8 cellular contexts compared by ENCODE assay signal in genomic region chr6:157761331-157761921, GRCh38.
DNase-seq lines count a peak whose midpoint lies in the region; ATAC-seq and TF ChIP-seq lines count a peak whose summit lies in the region.

No MANE protein-coding gene starts in this region.

- H3K27me3 ChIP-seq in IMR-90 (ENCODE audit: control insufficient read depth, insufficient read depth, low read length) (no peaks in the 10 kb centered on the region), neural progenitor cell (no peaks in the 10 kb centered on the region)

- peak overlapping the region; percentile 58; the same call in 1 of the 2 replicates for H3K18ac ChIP-seq in IMR-90 (ENCODE audit: low read depth, low read length)

- H2AFZ ChIP-seq in IMR-90 (replicated peaks; ENCODE audit: low read length, poor library complexity) (no peak overlapping the region), neural progenitor cell (replicated peaks) (no peak overlapping the region)

- H3K36me3 ChIP-seq in IMR-90 (ENCODE audit: control insufficient read depth, insufficient read depth, low read length) (no peaks in the 10 kb centered on the region), neural progenitor cell (no peaks in the 10 kb centered on the region)

- H3K56ac ChIP-seq in IMR-90 (ENCODE audit: extremely low read depth, insufficient read depth, low read length), result no peak overlapping the region

- 91% methylated on average over 7 of the region's 12 CpGs; no CpG with 5 or more reads in 1 of the 2 experiments for WGBS in IMR-90 (ENCODE audit: extremely low coverage in 2 of 2, insufficient read length in 1 of 2), 2 experiments

- H3K23ac ChIP-seq in IMR-90 (ENCODE audit: low read depth, low read length), result no peak overlapping the region

- POLR2A ChIA-PET in IMR-90 (lab: Charles Lee; ENCODE audit: unreplicated experiment), result no interaction called here
- POLR2A ChIA-PET in activated naive CD8-positive, alpha-beta T cell treated with anti-CD3 and anti-CD28 coated beads, Interleukin-2, amount 10 ng/mL, durations not matched to agents 7 days and 5 days (lab: Charles Lee), result interaction anchor here (1.2 kb wide), 1 partner anchor 265 kb away, joined by 3 read pairs; no protein-coding TSS in a partner anchor

- peak overlapping the region; percentile 27; the same call in 1 of the 3 replicates for H2BK15ac ChIP-seq in IMR-90 (ENCODE audit: low read depth, low read length)

- ATAC-seq in GM21515 (IDR thresholded peaks at IDR 0.05; ENCODE audit: unreplicated experiment) (peak; percentile 41), IMR-90 (ENCODE audit: low read depth) (no peak)
- ATAC-seq in activated naive CD8-positive, alpha-beta T cell treated with anti-CD3 and anti-CD28 coated beads, Interleukin-2, amount 10 ng/mL, durations not matched to agents 7 days and 5 days (ENCODE audit: low read depth), result peak; percentile 57

- peak overlapping the region; percentile 40 for H3K27ac Mint-ChIP-seq in activated naive CD8-positive, alpha-beta T cell treated with anti-CD3 and anti-CD28 coated beads, Interleukin-2, amount 10 ng/mL, durations not matched to agents 7 days and 5 days
- peak overlapping the region; percentile 18 for H3K27ac Mint-ChIP-seq in neural progenitor cell

- peak overlapping the region; percentile 65; the same call in 1 of the 2 replicates for H2AK5ac ChIP-seq in IMR-90 (ENCODE audit: low read depth, low read length)

- TF ChIP-seq RAD21 in IMR-90 (IDR thresholded peaks at IDR 0.05; ENCODE audit: low read length), result no peak

- CTCF ChIA-PET in IMR-90 (lab: Yijun Ruan, JAX), result interaction anchor here (0.6 to 2.8 kb wide), 3 partner anchors 10 to 112 kb away, joined by 3 to 13 read pairs (median 3); no protein-coding TSS in a partner anchor

- H3K4me3 ChIP-seq in IMR-90 (ENCODE audit: insufficient read depth, low read depth, low read length) (no peak overlapping the region), neural progenitor cell (no peak overlapping the region)

- intact Hi-C loops in IMR-90 (cut with micrococcal nuclease), result no loop called here

- peak overlapping the region; percentile 22; the same call in 1 of the 2 replicates for H3K4ac ChIP-seq in IMR-90 (ENCODE audit: low read depth, low read length)

- H2BK20ac ChIP-seq in IMR-90 (ENCODE audit: low read depth, low read length), result peak overlapping the region; percentile 55; the same call in 1 of the 2 replicates

- peak overlapping the region; percentile 16; the same call in 1 of the 2 replicates for H4K5ac ChIP-seq in IMR-90 (ENCODE audit: low read depth, low read length)

- BruUV-seq in IMR-90 (replicated peaks; lab: Mats Ljungman, UMichigan), result no TSS peak

- dilution Hi-C loops in IMR-90 (cut with HindIII; ENCODE audit: low sequenced_read_pairs, unreplicated experiment), result no loop called here

- H3F3A ChIP-seq in neural progenitor cell (ENCODE audit: low read depth), result peaks cover under 1% of the 10 kb centered on the region

- peak overlapping the region; percentile 45; the same call in 1 of the 2 replicates for H2BK120ac ChIP-seq in IMR-90 (ENCODE audit: low read depth, low read length)

- H3K14ac ChIP-seq in IMR-90 (replicated peaks; ENCODE audit: low read depth, low read length), result no peak overlapping the region

- H3K27me3 Mint-ChIP-seq in activated naive CD8-positive, alpha-beta T cell treated with anti-CD3 and anti-CD28 coated beads, Interleukin-2, amount 10 ng/mL, durations not matched to agents 7 days and 5 days, result peaks cover 3% of the 10 kb centered on the region
- peaks cover 15% of the 10 kb centered on the region for H3K27me3 Mint-ChIP-seq in neural progenitor cell (ENCODE audit: insufficient read depth, low read depth)

- no peak for TF ChIP-seq POLR2A in IMR-90 (IDR thresholded peaks at IDR 0.05; ENCODE audit: low read depth, low read length)

- H2BK5ac ChIP-seq in IMR-90 (ENCODE audit: low read depth, low read length, poor library complexity, severe bottlenecking), result peak overlapping the region; percentile 77

- peaks cover 3% of the 10 kb centered on the region; the same call in 1 of the 2 replicates for H4K20me1 ChIP-seq in IMR-90 (ENCODE audit: insufficient read depth, low read length)
- no peaks in the 10 kb centered on the region for H4K20me1 ChIP-seq in neural progenitor cell (ENCODE audit: low read depth)

- H3K27ac ChIP-seq in IMR-90 (ENCODE audit: insufficient read depth, low read length), result no peak overlapping the region
- no peak overlapping the region for H3K27ac ChIP-seq in neural progenitor cell

- H3K4me1 Mint-ChIP-seq in activated naive CD8-positive, alpha-beta T cell treated with anti-CD3 and anti-CD28 coated beads, Interleukin-2, amount 10 ng/mL, durations not matched to agents 7 days and 5 days, result peaks cover 56% of the 10 kb centered on the region
- peaks cover 40% of the 10 kb centered on the region for H3K4me1 Mint-ChIP-seq in neural progenitor cell

- H3K4me3 Mint-ChIP-seq in activated naive CD8-positive, alpha-beta T cell treated with anti-CD3 and anti-CD28 coated beads, Interleukin-2, amount 10 ng/mL, durations not matched to agents 7 days and 5 days, result peak overlapping the region; percentile 58
- no peak overlapping the region for H3K4me3 Mint-ChIP-seq in neural progenitor cell

- H3K79me1 ChIP-seq in IMR-90 (ENCODE audit: low read depth in 1 of 2, low read length in 2 of 2), result peaks cover 0 to 13% of the 10 kb centered on the region in 2 experiments; a peak in 2 of 4 replicates

- H3K4me2 ChIP-seq in IMR-90 (ENCODE audit: low read depth, low read length) (peak overlapping the region; percentile 86; the same call in 1 of the 2 replicates), neural progenitor cell (no peak overlapping the region)

- peak overlapping the region in 1 of 2 experiments; percentile 44; a peak in 1 of 4 replicates for H4K8ac ChIP-seq in IMR-90 (ENCODE audit: low read depth in 2 of 2, low read length in 2 of 2)

- H3K9me3 ChIP-seq in IMR-90 (ENCODE audit: control insufficient read depth, insufficient read depth, low read length), result no peaks in the 10 kb centered on the region
- H3K9me3 ChIP-seq in neural progenitor cell (ENCODE audit: low read depth), result no peaks in the 10 kb centered on the region

- H2AK9ac ChIP-seq in IMR-90 (replicated peaks; ENCODE audit: low read depth, low read length, poor library complexity), result peak overlapping the region; percentile 70

- TF ChIP-seq CTCF in IMR-90 (conservative IDR thresholded peaks at IDR 0.05; ENCODE audit: low read depth, low read length) (no peak), neural progenitor cell (IDR thresholded peaks at IDR 0.05) (no peak)

- H3K36me3 Mint-ChIP-seq in activated naive CD8-positive, alpha-beta T cell treated with anti-CD3 and anti-CD28 coated beads, Interleukin-2, amount 10 ng/mL, durations not matched to agents 7 days and 5 days, result no peaks in the 10 kb centered on the region
- H3K36me3 Mint-ChIP-seq in neural progenitor cell, result no peaks in the 10 kb centered on the region

- H3K79me2 ChIP-seq in neural progenitor cell (ENCODE audit: low read depth), result no peaks in the 10 kb centered on the region

- H4K91ac ChIP-seq in IMR-90 (ENCODE audit: insufficient read depth, low read depth, low read length), result peak overlapping the region; percentile 63; the same call in 1 of the 2 replicates

- H3K9ac ChIP-seq in IMR-90 (ENCODE audit: low read depth, low read length) (peak overlapping the region; percentile 6; the same call in 1 of the 2 replicates), neural progenitor cell (no peak overlapping the region)

- H3K9me1 ChIP-seq in IMR-90 (ENCODE audit: insufficient read depth, low read length), result peaks cover 29% of the 10 kb centered on the region

- H3K4me1 ChIP-seq in IMR-90 (ENCODE audit: control insufficient read depth, insufficient read depth, low read length) (peaks cover 36% of the 10 kb centered on the region), neural progenitor cell (no peaks in the 10 kb centered on the region)

- DNase-seq in EL (peak; percentile 71), IMR-90 (peak; percentile 76), neural progenitor cell (ENCODE audit: low spot score) (no peak), retina (no peak), cerebellum (ENCODE audit: low spot score) (no peak), NCI-H1092 (lab: John Stamatoyannopoulos, UW) (no peak)
- DNase-seq in activated naive CD8-positive, alpha-beta T cell treated with anti-CD3 and anti-CD28 coated beads, Interleukin-2, amount 10 ng/mL, durations not matched to agents 7 days and 5 days, result peak; percentile 60

- in situ Hi-C loops in IMR-90 (cut with MboI; ENCODE audit: low sequenced_read_pairs), result no loop called here

- H3K9me3 Mint-ChIP-seq in activated naive CD8-positive, alpha-beta T cell treated with anti-CD3 and anti-CD28 coated beads, Interleukin-2, amount 10 ng/mL, durations not matched to agents 7 days and 5 days, result no peaks in the 10 kb centered on the region
- H3K9me3 Mint-ChIP-seq in neural progenitor cell, result peaks cover 5% of the 10 kb centered on the region

TF ChIP-seq in IMR-90, 13 proteins besides CTCF, POLR2A, EP300 and RAD21:
- TF ChIP-seq BHLHE40 (IDR thresholded peaks at IDR 0.05; ENCODE audit: low read depth, low read length), result peak; percentile 20; the same call in 1 of the 2 replicates
- TF ChIP-seq FOS (IDR thresholded peaks at IDR 0.05; ENCODE audit: low read depth, low read length), result peak; percentile 71; the same call in 1 of the 2 replicates
- no peak for TF ChIP-seq NFE2L2 (IDR thresholded peaks at IDR 0.05; ENCODE audit: low read depth, low read length)

Comparison
In these comparisons a context has a peak if more than half of its experiments do, and no peak if none do; other contexts are left out.
1. DNase-seq: peak in EL (single experiment), IMR-90 (single experiment) and activated naive CD8-positive, alpha-beta T cell treated with anti-CD3 and anti-CD28 coated beads, Interleukin-2, amount 10 ng/mL, durations not matched to agents 7 days and 5 days (single experiment); none in neural progenitor cell (single experiment), retina (single experiment), cerebellum (single experiment) and NCI-H1092 (single experiment).